In genomic region chr11:76209956-76210885, GRCh38 we compare ENCODE assay signal across 8 cellular contexts. TPM values are rescaled to one million over a fixed set of nuclear protein-coding genes. Genes with fewer than 3 reads are reported as not detected.
DNase-seq lines count a peak whose midpoint lies in the region; ATAC-seq, FAIRE-seq and TF ChIP-seq lines count a peak whose summit lies in the region.

No MANE protein-coding gene starts in this region.

- no peaks in the 10 kb centered on the region for H3K36me3 ChIP-seq in H7 (replicated peaks; ENCODE audit: control insufficient read depth, insufficient read depth, low read length)
- H3K36me3 ChIP-seq in RWPE2 (ENCODE audit: low read depth) = no peaks in the 10 kb centered on the region
- no peaks in the 10 kb centered on the region for H3K36me3 ChIP-seq in colonic mucosa
- no peaks in the 10 kb centered on the region for H3K36me3 ChIP-seq in HepG2 (replicated peaks in 1 of 2; ENCODE audit: control insufficient read depth in 1 of 2, insufficient read depth in 2 of 2, low read length in 2 of 2)
- no peaks in the 10 kb centered on the region for H3K36me3 ChIP-seq in testis (ENCODE audit: low read depth, missing control alignments)

- peak overlapping the region; percentile 5 to 66 for H3K9ac ChIP-seq in colonic mucosa (ENCODE audit: low read depth in 2 of 2, low read length in 2 of 2)
- H3K9ac ChIP-seq in HepG2 (ENCODE audit: insufficient read depth, low read depth, low read length) = no peak overlapping the region

- CTCF ChIA-PET in HepG2 (lab: Yijun Ruan, JAX; ENCODE audit: low intra/inter-chr PET ratio, low total read pairs) = interaction anchor here (3.1 kb wide), 1 partner anchor 108 kb away, joined by 47 read pairs; no protein-coding TSS in a partner anchor

- H3K27ac ChIP-seq in RWPE2 (ENCODE audit: poor library complexity, severe bottlenecking) (no peak overlapping the region), colonic mucosa (no peak overlapping the region), HepG2 (ENCODE audit: extremely low read length, insufficient read depth, low read length) (no peak overlapping the region), testis (peak overlapping the region in 1 of 2 donors; percentile 35)

- WGBS in HepG2 (ENCODE audit: low lambda C conversion rate) = 1% methylated on average over 39 of the region's 107 CpGs
- WGBS in testis, 2 donors = 0 to 4% methylated on average over 10 to 67 of the region's 107 CpGs

- in situ Hi-C loops in HepG2 (cut with HindIII; ENCODE audit: extremely low pct_ligation_motif_present, low pct_unique_long_range_greater_than_20kb) = loop anchor here (5.0 to 10.0 kb wide), 2 partner anchors 65 to 107 kb away; no protein-coding TSS in a partner anchor

- intact Hi-C loops in colonic mucosa (cut with DNase I) = no loop called here
- intact Hi-C loops in HepG2 (cut with micrococcal nuclease; ENCODE audit: unreplicated experiment) = loop anchor here (1.0 to 2.0 kb wide), 3 partner anchors 28 to 313 kb away; no protein-coding TSS in a partner anchor
- intact Hi-C loops in testis (cut with DNase I; ENCODE audit: low total_unique reads) = no loop called here

- TF ChIP-seq EP300 in HepG2 (IDR thresholded peaks at IDR 0.05; ENCODE audit: low read depth in 2 of 2, low read length in 2 of 2) (no peak), HepG2 (CRISPR knock-in tag; IDR thresholded peaks at IDR 0.05; ENCODE audit: borderline replicate concordance) (no peak)

- ATAC-seq in RWPE2 (ENCODE audit: low read depth) (peak; percentile 47), HepG2 (peak; percentile 36), GM18520 (IDR thresholded peaks at IDR 0.05; ENCODE audit: unreplicated experiment) (no peak), HG03095 (IDR thresholded peaks at IDR 0.05; ENCODE audit: unreplicated experiment) (no peak)

- no peaks in the 10 kb centered on the region for H3K79me2 ChIP-seq in HepG2 (ENCODE audit: insufficient read depth, low read length)

- no peak for TF ChIP-seq RAD21 in HepG2 (CRISPR knock-in tag; IDR thresholded peaks at IDR 0.05)

- DNase-seq in AG10803 (ENCODE audit: low read depth) (peak; percentile 75), H7 (peak; percentile 82), RWPE2 (ENCODE audit: low spot score) (no peak), colonic mucosa (peak; percentile 69), HepG2 (ENCODE audit: low spot score) (no peak), testis (peak; percentile 70)

- no peak for FAIRE-seq in HepG2 (lab: Jason Lieb, UNC)

- H3K4me1 ChIP-seq in RWPE2 (ENCODE audit: insufficient read depth, poor library complexity, severe bottlenecking) (peaks cover 2% of the 10 kb centered on the region), colonic mucosa (peaks cover 27% of the 10 kb centered on the region), HepG2 (ENCODE audit: insufficient read depth, low read length) (peaks cover 31% of the 10 kb centered on the region), testis (peaks cover 28% of the 10 kb centered on the region)

- TF ChIP-seq CTCF in AG10803 (conservative IDR thresholded peaks at IDR 0.05; ENCODE audit: low read length) (no peak), RWPE2 (IDR thresholded peaks at IDR 0.05; ENCODE audit: poor library complexity, severe bottlenecking) (no peak), colonic mucosa (IDR thresholded peaks at IDR 0.05) (no peak), HepG2 (CRISPR knock-in tag; IDR thresholded peaks at IDR 0.05) (no peak; the same call in 1 of the 2 replicates), testis (IDR thresholded peaks at IDR 0.05) (no peak)

- H3K9me3 ChIP-seq in RWPE2 (ENCODE audit: severe bottlenecking) (no peaks in the 10 kb centered on the region), colonic mucosa (no peaks in the 10 kb centered on the region), HepG2 (ENCODE audit: low read length) (no peaks in the 10 kb centered on the region), testis (no peaks in the 10 kb centered on the region)

- peak overlapping the region; percentile 43 for H3K4me3 ChIP-seq in AG10803 (ENCODE audit: low read length)
- peak overlapping the region; percentile 55 for H3K4me3 ChIP-seq in H7 (ENCODE audit: insufficient read depth, low read depth, low read length)
- peak overlapping the region; percentile 37 for H3K4me3 ChIP-seq in RWPE2 (ENCODE audit: severe bottlenecking)
- peak overlapping the region; percentile 71 for H3K4me3 ChIP-seq in colonic mucosa
- peak overlapping the region; percentile 61 to 75 (median 70) for H3K4me3 ChIP-seq in HepG2 (replicated peaks in 1 of 3; ENCODE audit: insufficient read depth in 1 of 3, low read depth in 2 of 3, low read length in 3 of 3)
- H3K4me3 ChIP-seq in testis = peak overlapping the region; percentile 37 to 62

- POLR2A ChIA-PET in HepG2 (lab: Yijun Ruan, JAX) = interaction anchor here (4.8 kb wide), 1 partner anchor 25 kb away, joined by 35 read pairs; no protein-coding TSS in a partner anchor

- peak in 1 of 2 experiments; percentile 56; a peak in 1 of 4 replicates for TF ChIP-seq POLR2A in HepG2 (IDR thresholded peaks at IDR 0.05; ENCODE audit: insufficient read depth in 1 of 2, low read depth in 2 of 2, low read length in 2 of 2)
- no peak for TF ChIP-seq POLR2A in testis (IDR thresholded peaks at IDR 0.05)

- peaks cover 3% of the 10 kb centered on the region; the same call in 1 of the 2 replicates for H4K20me1 ChIP-seq in HepG2 (ENCODE audit: insufficient read depth, low read length)

- H3K27me3 ChIP-seq in H7 (ENCODE audit: control insufficient read depth, insufficient read depth, low read length) = peaks cover 78% of the 10 kb centered on the region
- H3K27me3 ChIP-seq in RWPE2 (ENCODE audit: insufficient read depth, poor library complexity, severe bottlenecking) = peaks cover 60% of the 10 kb centered on the region
- peaks cover 46% of the 10 kb centered on the region for H3K27me3 ChIP-seq in colonic mucosa
- peaks cover 16 to 36% of the 10 kb centered on the region in 2 experiments for H3K27me3 ChIP-seq in HepG2 (ENCODE audit: control insufficient read depth in 1 of 2, insufficient read depth in 2 of 2, low read length in 2 of 2)
- no peaks in the 10 kb centered on the region for H3K27me3 ChIP-seq in testis

- no TSS peak for BruUV-seq in HepG2 (replicated peaks; lab: Mats Ljungman, UMichigan)

- no peak overlapping the region for H2AFZ ChIP-seq in HepG2 (ENCODE audit: low read length)

- H3K4me2 ChIP-seq in HepG2 (ENCODE audit: low read depth, low read length) = peak overlapping the region; percentile 95

TF ChIP-seq in HepG2, 621 proteins besides CTCF, POLR2A, EP300 and RAD21 (continues in another document):
- TF ChIP-seq SMAD9 (CRISPR knock-in tag; IDR thresholded peaks at IDR 0.05) (no peak), IRX3 (CRISPR knock-in tag; IDR thresholded peaks at IDR 0.05; ENCODE audit: borderline replicate concordance, low read depth) (no peak), TAF15 (IDR thresholded peaks at IDR 0.05; ENCODE audit: low read depth, low read length, poor library complexity, severe bottlenecking) (no peak), FOXJ3 (CRISPR knock-in tag; IDR thresholded peaks at IDR 0.05; ENCODE audit: borderline replicate concordance) (no peak)

RNA-seq across cellular contexts. Expression of gene WNT11, which starts 3.9 kb away (rescaled TPM):
- 1.0 and 1.2 TPM in 2 replicates for total RNA-seq in H7 (2014; rRNA removed; shearing (Covaris generic))
- total RNA-seq in colonic mucosa (1 to 10 TPM; 3.6 to 3.8 TPM), HepG2 (2016; rRNA removed; fragmentation: Illumina TruSeq; extraction: Trizol) (0.66 TPM in 1 of 2 replicates, not detected in the other), testis (1 to 10 TPM; 2.8 to 4.3 TPM)
- 0.51 TPM in 1 of 2 replicates, not detected in the other for total RNA-seq in HepG2 (2016; cell fraction: cytosol; rRNA removed; fragmentation: Illumina TruSeq; extraction: Trizol; ENCODE audit: low read depth)
- total RNA-seq in HepG2 (2016; cell fraction: insoluble cytoplasmic fraction; rRNA removed; fragmentation: Illumina TruSeq; extraction: Trizol) = 0.18 and 0.71 TPM in 2 replicates
- 0.21 and 0.25 TPM in 2 replicates for total RNA-seq in HepG2 (2016; cell fraction: membrane; rRNA removed; fragmentation: Illumina TruSeq; extraction: Trizol)
- 0.50 and 0.69 TPM in 2 replicates for total RNA-seq in HepG2 (2016; cell fraction: nucleus; rRNA removed; fragmentation: Illumina TruSeq; extraction: Trizol)
- polyA plus RNA-seq in HepG2 (2011; rRNA removed) (0.34 and 0.42 TPM in 2 replicates), testis (ENCODE audit: insufficient read depth, low read depth, low replicate concordance) (2.7 TPM)
- polyA plus RNA-seq in HepG2 (2011; cell fraction: cytosol; rRNA removed) = 0.44 and 0.47 TPM in 2 replicates
- 0.74 and 1.2 TPM in 2 replicates for polyA plus RNA-seq in HepG2 (2011; cell fraction: nucleus; rRNA removed)
- polyA plus RNA-seq in HepG2 (2012) = 0.16 and 0.33 TPM in 2 replicates
- polyA plus RNA-seq in HepG2 (2016; cell fraction: cytosol; fragmentation: Illumina TruSeq; extraction: Trizol; ENCODE audit: low read depth) = 0.09 and 0.11 TPM in 2 replicates
- 0.16 and 0.44 TPM in 2 replicates for polyA plus RNA-seq in HepG2 (2016; cell fraction: insoluble cytoplasmic fraction; fragmentation: Illumina TruSeq; extraction: Trizol; ENCODE audit: low read depth)
- polyA plus RNA-seq in HepG2 (2016; cell fraction: membrane; fragmentation: Illumina TruSeq; extraction: Trizol; ENCODE audit: low read depth) = not detected in 2 replicates
- polyA plus RNA-seq in HepG2 (2016; cell fraction: nucleus; fragmentation: Illumina TruSeq; extraction: Trizol; ENCODE audit: insufficient read depth, low read depth) = 0.95 and 1.1 TPM in 2 replicates
- 1.5 and 1.6 TPM in 2 replicates for polyA minus RNA-seq in HepG2 (2011; rRNA and poly(A)+ RNA removed; ENCODE audit: low replicate concordance)
- 1.7 TPM in 1 of 2 replicates, not detected in the other for polyA minus RNA-seq in HepG2 (2011; cell fraction: cytosol; rRNA and poly(A)+ RNA removed)
- polyA minus RNA-seq in HepG2 (2011; cell fraction: nucleus; rRNA and poly(A)+ RNA removed) = not detected in 2 replicates

Comparison
In these comparisons a context has a peak if more than half of its experiments do, and no peak if none do; other contexts are left out.
1. DNase-seq: peak in AG10803 (single experiment), H7 (single experiment), colonic mucosa (single experiment) and testis (single experiment); none in RWPE2 (single experiment) and HepG2 (single experiment).
2. ATAC-seq: peak in RWPE2 (single experiment) and HepG2 (single experiment); none in GM18520 (single experiment) and HG03095 (single experiment).
3. Peak in every context shown above with its lines, with median percentiles within 50 percentile points of each other: H3K4me3 ChIP-seq.